Comparison of ENCODE assay signal across 17 cellular contexts in the genomic region with DNA sequence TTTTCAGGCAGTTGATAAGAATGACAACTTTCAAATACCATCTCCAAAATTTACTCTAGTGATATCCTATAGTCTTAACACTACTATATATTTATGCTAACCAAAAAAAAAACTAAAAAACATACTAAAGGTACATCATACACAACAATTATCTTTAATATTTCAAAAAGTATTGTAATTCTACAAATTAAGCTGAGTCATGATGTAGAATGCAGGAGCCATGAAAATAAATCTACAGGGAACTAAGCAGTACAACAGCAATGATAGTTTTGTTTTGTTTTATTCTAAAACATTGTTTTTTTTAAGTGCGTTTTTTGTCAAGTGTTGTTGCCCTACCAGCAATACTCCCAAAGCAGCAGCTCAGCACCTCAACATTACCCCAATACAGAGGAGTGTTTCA.
"Had no signal": no experiment of that assay in that cellular context is flagged by ENCODE, and none has a peak within 500 bp of the region (broad histone marks: within the 10 kb centered on the region; RNA-seq: fewer than 3 reads in every experiment).

No MANE protein-coding gene starts in this region.

- DNase-seq: Karpas-422, KG1, MG63, NCI-H1092, NCI-H1417 treated with DMSO at 0.1 percent for 48 hours, NCI-H1694, NCI-H187 treated with DMSO at 0.1 percent for 48 hours, NCI-H2029 treated with DMSO at 0.1 percent for 48 hours, NCI-H2107, NCI-H2227 treated with DMSO at 0.1 percent for 48 hours, NCI-H524, NCI-H526 treated with DMSO at 0.1 percent for 48 hours, Right ventricle myocardium superior, RPMI8226, SIG-M5 had no signal

- H3K9me3 ChIP-seq: MG63, SJSA1 had no signal

- H3K4me1 ChIP-seq: SJSA1 had no signal

- H3K36me3 ChIP-seq: MG63, SJSA1 had no signal

- H3K27me3 ChIP-seq: MG63, SJSA1 had no signal

- H3K4me3 ChIP-seq: MG63, SJSA1, SK-N-MC had no signal

- H3K27ac ChIP-seq: SJSA1, SK-N-MC had no signal
